Comparison of ENCODE assay signal across 8 cellular contexts in genomic region chr4:74370912-74371311, GRCh38. TPM values are rescaled to one million over a fixed set of nuclear protein-coding genes. Genes with fewer than 3 reads are reported as not detected.
DNase-seq lines count a peak whose midpoint lies in the region; ATAC-seq and TF ChIP-seq lines count a peak whose summit lies in the region.

No MANE protein-coding gene starts in this region.

- intact Hi-C loops in dorsolateral prefrontal cortex (cut with DNase I) (loop anchor here (2.0 to 10.0 kb wide), 3 partner anchors 164 to 304 kb away; no protein-coding TSS in a partner anchor), sciatic nerve (cut with DNase I) (no loop called here)

- TF ChIP-seq CTCF in GM20000 (IDR thresholded peaks at IDR 0.05; ENCODE audit: extremely low read depth, missing control alignments): peak; percentile 39
- peak in 48 of 56 donors; percentile 20 to 59 (median 43) for TF ChIP-seq CTCF in dorsolateral prefrontal cortex (IDR thresholded peaks at IDR 0.05 in 54 of 56, conservative IDR thresholded peaks at IDR 0.05 in 2 of 56; ENCODE audit: low read depth in 1 of 56, partially characterized antibody in 56 of 56)

- DNase-seq in activated CD4-positive, CD25-positive, alpha-beta regulatory T cell (lab: John Stamatoyannopoulos, UW): no peak
- peak; percentile 42 for DNase-seq in GM20000 (ENCODE audit: low spot score)
- peak; percentile 76 for DNase-seq in SK-MEL-5 (ENCODE audit: low read depth, low spot score)
- no peak for DNase-seq in dorsolateral prefrontal cortex
- DNase-seq in mesendoderm: peak; percentile 78
- DNase-seq in sciatic nerve (ENCODE audit: low spot score): no peak

- H3K23ac ChIP-seq in mesendoderm (ENCODE audit: low read length): no peak overlapping the region

- H3K36me3 ChIP-seq in mesendoderm (ENCODE audit: control insufficient read depth, insufficient read depth, low read length): no peaks in the 10 kb centered on the region

- H2AK5ac ChIP-seq in mesendoderm (ENCODE audit: low read length): no peak overlapping the region

- H3K27me3 ChIP-seq in dorsolateral prefrontal cortex: peaks cover 0 to 33% (median 7%) of the 10 kb centered on the region in 45 donors
- no peaks in the 10 kb centered on the region for H3K27me3 ChIP-seq in mesendoderm (ENCODE audit: insufficient read depth, low read length, poor library complexity)

- H2BK5ac ChIP-seq in mesendoderm (ENCODE audit: low read length): no peak overlapping the region

- no peak overlapping the region for H2BK15ac ChIP-seq in mesendoderm (replicated peaks; ENCODE audit: low read depth)

- H3K27ac ChIP-seq in dorsolateral prefrontal cortex: no peak overlapping the region
- no peak overlapping the region for H3K27ac ChIP-seq in mesendoderm (ENCODE audit: low read depth, low read length)

- H3K4me3 ChIP-seq in dorsolateral prefrontal cortex (no peak overlapping the region), mesendoderm (ENCODE audit: low read length) (no peak overlapping the region)

- peaks cover 4% of the 10 kb centered on the region for H3K4me1 ChIP-seq in mesendoderm (ENCODE audit: control insufficient read depth, low read depth, low read length)

- no peak overlapping the region for H3K4me2 ChIP-seq in mesendoderm (ENCODE audit: low read length)

- no peak overlapping the region for H4K5ac ChIP-seq in mesendoderm (ENCODE audit: low read length)

- ATAC-seq in activated CD4-positive, CD25-positive, alpha-beta regulatory T cell treated with anti-CD3 and anti-CD28 coated beads, Interleukin-2, amount 50 U/mL, for 24 hours: peak; percentile 46 to 56
- ATAC-seq in HG03457 (IDR thresholded peaks at IDR 0.05; ENCODE audit: unreplicated experiment): peak; percentile 61
- no peak for ATAC-seq in sciatic nerve

- WGBS in mesendoderm (ENCODE audit: extremely low coverage, insufficient coverage, low lambda C conversion rate): no CpG with 5 or more reads among the region's 1 CpG

- no peak overlapping the region for H2BK120ac ChIP-seq in mesendoderm (ENCODE audit: low read depth, low read length)

- in situ Hi-C loops in SK-MEL-5 (cut with HindIII; ENCODE audit: low pct_unique_long_range_greater_than_20kb, low sequenced_read_pairs): no loop called here

- no peaks in the 10 kb centered on the region for H3K79me1 ChIP-seq in mesendoderm (ENCODE audit: low read length)

- no peak overlapping the region for H4K8ac ChIP-seq in mesendoderm (ENCODE audit: low read depth, low read length)

- H3K4ac ChIP-seq in mesendoderm (ENCODE audit: low read depth, low read length): no peak overlapping the region

- H3K9ac ChIP-seq in mesendoderm (ENCODE audit: low read length): no peak overlapping the region

- H3K56ac ChIP-seq in mesendoderm (ENCODE audit: low read length): no peak overlapping the region

- no peaks in the 10 kb centered on the region for H3K79me2 ChIP-seq in mesendoderm (ENCODE audit: control insufficient read depth, insufficient read depth, low read length)

- H3K18ac ChIP-seq in mesendoderm (ENCODE audit: low read length): no peak overlapping the region

RNA-seq across cellular contexts. Expression of gene EREG, which starts 6.0 kb away (rescaled TPM):
- total RNA-seq in SK-MEL-5 (2014; rRNA removed; shearing (Covaris generic)): not detected in 2 replicates
- not detected in 2 replicates for polyA plus RNA-seq in SK-MEL-5 (2015; cell fraction: cytosol; rRNA removed)
- not detected in 2 replicates for polyA plus RNA-seq in SK-MEL-5 (2015; cell fraction: nucleus; rRNA removed)
- total RNA-seq in dorsolateral prefrontal cortex: 1 to 10 TPM in 2 of 120 experiments, under 1 TPM in 26, not detected in 92; 0.06 to 1.4 (median 0.25) TPM
- polyA plus RNA-seq in mesendoderm (2013, experiment 1 of 2): 0.01 TPM
- polyA plus RNA-seq in mesendoderm (2013, experiment 2 of 2): 0.04 TPM
- total RNA-seq in sciatic nerve: 0.22 TPM

Comparison
In these comparisons a context has a peak if more than half of its experiments do, and no peak if none do; other contexts are left out.
1. DNase-seq: peak in GM20000 (single experiment), SK-MEL-5 (single experiment) and mesendoderm (single experiment); none in activated CD4-positive, CD25-positive, alpha-beta regulatory T cell (0 of 4), dorsolateral prefrontal cortex (0 of 10) and sciatic nerve (single experiment).